Comparison of ENCODE assay signal across 11 cellular contexts in the genomic region with DNA sequence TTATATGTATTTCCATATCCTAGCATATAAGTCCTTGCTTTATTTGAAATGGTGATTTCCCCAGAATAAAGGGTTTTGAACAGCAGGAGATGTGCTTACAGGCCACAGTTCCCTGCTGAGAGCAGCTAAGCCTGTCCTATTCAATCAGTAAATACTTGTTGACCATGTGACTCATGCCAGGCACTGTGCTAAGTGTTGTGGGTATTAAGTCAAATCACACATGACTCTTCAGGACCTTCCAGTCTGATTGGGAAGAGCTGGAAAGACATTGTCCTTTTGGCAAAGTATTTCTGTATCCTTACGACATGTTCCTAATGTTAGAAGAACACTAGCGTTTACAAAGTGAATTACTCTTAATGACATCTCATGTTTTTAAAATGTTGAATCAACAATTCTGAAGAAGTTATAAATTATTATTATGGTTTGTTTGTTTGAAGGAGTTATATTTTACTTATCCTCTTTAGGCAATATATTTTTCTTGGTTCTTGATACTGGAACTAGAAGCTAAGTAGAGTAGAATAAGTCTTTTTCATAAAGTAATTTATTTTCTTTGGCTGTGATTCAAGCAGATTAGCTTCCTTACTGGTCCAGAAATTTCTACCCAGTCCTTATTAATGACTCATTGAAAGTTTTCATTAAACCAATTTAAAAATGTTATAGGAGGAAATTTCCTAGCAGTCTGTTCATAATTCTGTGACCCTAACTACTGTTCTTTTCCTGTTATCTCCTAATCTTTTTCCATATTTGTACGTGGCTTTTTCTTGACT.
DNase-seq lines count a peak whose midpoint lies in the region; ATAC-seq and TF ChIP-seq lines count a peak whose summit lies in the region.
"Had no signal": no experiment of that assay in that cellular context is flagged by ENCODE, and none has a peak within 500 bp of the region (broad histone marks: within the 10 kb centered on the region; RNA-seq: fewer than 3 reads in every experiment).

No MANE protein-coding gene starts in this region.

- H3K27me3 Mint-ChIP-seq in natural killer cell (ENCODE audit: low read depth in 2 of 2), result no peaks in the 10 kb centered on the region
- H3K27me3 Mint-ChIP-seq: dendritic cell treated with granulocyte-macrophage colony-stimulating factor and Interleukin-4, amounts not matched to agents 40 ng/mL and 50 ng/mL, for 4 days had no signal

- no peak for ATAC-seq in HG03565 (IDR thresholded peaks at IDR 0.05; ENCODE audit: unreplicated experiment)
- ATAC-seq in natural killer cell, result no peak

- intact Hi-C loops in natural killer cell (cut with micrococcal nuclease), result no loop called here

- H3K4me3 Mint-ChIP-seq in natural killer cell, result no peak overlapping the region
- H3K4me3 Mint-ChIP-seq: dendritic cell treated with granulocyte-macrophage colony-stimulating factor and Interleukin-4, amounts not matched to agents 40 ng/mL and 50 ng/mL, for 4 days had no signal

- peaks cover 0 to 6% of the 10 kb centered on the region in 2 donors for H3K4me1 Mint-ChIP-seq in natural killer cell

- TF ChIP-seq CTCF in AG10803 (conservative IDR thresholded peaks at IDR 0.05; ENCODE audit: low read length) (no peak), natural killer cell (IDR thresholded peaks at IDR 0.05) (no peak)

- no peaks in the 10 kb centered on the region for H3K9me3 Mint-ChIP-seq in natural killer cell
- H3K9me3 Mint-ChIP-seq: dendritic cell treated with granulocyte-macrophage colony-stimulating factor and Interleukin-4, amounts not matched to agents 40 ng/mL and 50 ng/mL, for 4 days had no signal

- no peak overlapping the region for H3K4me3 ChIP-seq in AG10803 (ENCODE audit: low read length)
- H3K4me3 ChIP-seq: tibial nerve had no signal

- peaks cover 17% of the 10 kb centered on the region for H3K36me3 Mint-ChIP-seq in natural killer cell

- H3K27ac Mint-ChIP-seq in natural killer cell, result no peak overlapping the region
- H3K27ac Mint-ChIP-seq: dendritic cell treated with granulocyte-macrophage colony-stimulating factor and Interleukin-4, amounts not matched to agents 40 ng/mL and 50 ng/mL, for 4 days had no signal

- DNase-seq in AG10803 (ENCODE audit: low read depth) (peak; percentile 27), NCI-H1417 (lab: John Stamatoyannopoulos, UW) (peak; percentile 57 to 93 (median 63)), brain pericyte (ENCODE audit: low read depth, low spot score) (peak; percentile 64), iPS-NIHi7 (ENCODE audit: extremely low spot score) (peak; percentile 76), NCI-H1105 (lab: John Stamatoyannopoulos, UW) (no peak), T-helper 2 cell (no peak), natural killer cell (no peak)
- DNase-seq: NCI-H1694 treated with DMSO at 0.1 percent for 48 hours had no signal

Comparison
In these comparisons a context has a peak if more than half of its experiments do, and no peak if none do; other contexts are left out.
1. DNase-seq: peak in AG10803 (single experiment), NCI-H1417 (3 of 3), brain pericyte (single experiment) and iPS-NIHi7 (single experiment); none in NCI-H1105 (single experiment), T-helper 2 cell (0 of 5) and natural killer cell (single experiment).